ENCODE assay signal across 32 cellular contexts in genomic region chr7:107338080-107338479, GRCh38.
"Had no signal": no experiment of that assay in that cellular context is flagged by ENCODE, and none has a peak within 500 bp of the region (broad histone marks: within the 10 kb centered on the region; RNA-seq: fewer than 3 reads in every experiment).

No MANE protein-coding gene starts in this region.

- H3K36me3 ChIP-seq: adrenal gland, ascending aorta, brain microvascular endothelial cell, breast epithelium, cardiac muscle cell had no signal

- H3K4me3 ChIP-seq: adrenal gland, ascending aorta, body of pancreas, breast epithelium, cardiac muscle cell had no signal

- ATAC-seq: activated naive CD4-positive, alpha-beta T cell treated with anti-CD3 and anti-CD28 coated beads, Interleukin-2, amount 50 U/mL, for 72 hours; activated naive CD8-positive, alpha-beta T cell treated with anti-CD3 and anti-CD28 coated beads, Interleukin-2, amount 50 U/mL, for 24 hours; activated T-cell treated with anti-CD3 and anti-CD28 coated beads, Interleukin-2, amount 50 U/mL, for 4 hours; activated T-cell treated with anti-CD3 and anti-CD28 coated beads, Interleukin-2, amount 50 U/mL, for 72 hours; activated T-helper 17 cell treated with anti-CD3 and anti-CD28 coated beads, Interleukin-2, amount 50 U/mL, for 72 hours; body of pancreas had no signal

- H3K9me3 ChIP-seq: adrenal gland had no signal

- FAIRE-seq: astrocyte, bronchial epithelial cell had no signal

- H3K27ac ChIP-seq: adrenal gland, ascending aorta, body of pancreas, brain microvascular endothelial cell, breast epithelium, cardiac muscle cell had no signal

- H3K4me1 ChIP-seq: ascending aorta, body of pancreas, breast epithelium had no signal

- H3K27me3 ChIP-seq: adrenal gland, ascending aorta, body of pancreas, brain microvascular endothelial cell, breast epithelium, cardiac muscle cell had no signal

- DNase-seq: activated effector memory CD4-positive, alpha-beta T cell treated with anti-CD3 and anti-CD28 coated beads, Interleukin-2, amount 50 U/mL, for 16 hours; activated effector memory CD4-positive, alpha-beta T cell treated with Interleukin-2 at 50 U/mL for 16 hours; activated gamma-delta T cell; activated gamma-delta T cell treated with Interleukin-2 at 50 U/mL for 16 hours; activated naive CD4-positive, alpha-beta T cell; activated naive CD4-positive, alpha-beta T cell treated with anti-CD3 and anti-CD28 coated beads for 36 hours; activated naive CD4-positive, alpha-beta T cell treated with anti-CD3 and anti-CD28 coated beads, Interleukin-2, amount 10 ng/mL, durations not matched to agents 7 days and 5 days; activated naive CD4-positive, alpha-beta T cell treated with anti-CD3 and anti-CD28 coated beads, Interleukin-2, amount 50 U/mL, for 16 hours; activated naive CD4-positive, alpha-beta T cell treated with Interleukin-2 at 50 U/mL for 16 hours; activated naive CD8-positive, alpha-beta T cell treated with anti-CD3 and anti-CD28 coated beads for 36 hours; activated naive CD8-positive, alpha-beta T cell treated with anti-CD3 and anti-CD28 coated beads, Interleukin-2, amount 10 ng/mL, durations not matched to agents 7 days and 5 days; activated naive CD8-positive, alpha-beta T cell treated with anti-CD3 and anti-CD28 coated beads, Interleukin-2, amount 50 U/mL, for 24 hours; activated T-cell treated with anti-CD3 and anti-CD28 coated beads, Interleukin-2, amount 50 U/mL, for 4 hours; activated T-cell treated with anti-CD3 and anti-CD28 coated beads, Interleukin-2, amount 50 U/mL, for 48 hours; activated T-cell treated with anti-CD3 and anti-CD28 coated beads, Interleukin-2, amount 50 U/mL, for 72 hours; adrenal gland; amniotic stem cell; amygdala; anterior cingulate cortex; aorta; body of pancreas; brain microvascular endothelial cell; caudate nucleus; central memory CD4-positive, alpha-beta T cell; cerebellar nuclear complex had no signal
